Comparison of ENCODE assay signal across 1 cellular context in the genomic region with DNA sequence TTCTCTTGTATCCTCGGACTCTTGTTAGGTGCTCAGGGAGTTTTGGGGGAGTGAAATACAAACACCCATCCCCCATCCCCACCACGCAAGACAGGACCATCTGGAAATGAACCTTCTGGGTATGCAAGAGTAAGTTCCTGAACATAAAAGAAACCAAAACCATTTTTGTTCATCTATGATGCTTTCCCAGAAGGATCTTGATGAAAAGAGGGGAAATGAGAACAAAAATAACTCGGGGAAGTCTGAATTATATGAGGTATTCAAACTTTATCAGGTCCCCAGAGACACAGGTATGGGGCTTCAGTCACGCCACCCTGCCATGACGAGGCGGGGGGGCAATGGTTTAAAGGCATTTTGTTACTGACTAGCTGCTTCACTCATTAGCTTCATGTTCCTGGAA.
TF ChIP-seq lines count a peak whose summit lies in the region.

No MANE protein-coding gene starts in this region.

TF ChIP-seq in GM12878, 131 proteins besides CTCF, POLR2A, EP300 and RAD21 (continued from another document):
- no peak for TF ChIP-seq ZBTB4 (CRISPR knock-in tag; IDR thresholded peaks at IDR 0.05)
- TF ChIP-seq JUND (IDR thresholded peaks at IDR 0.05; ENCODE audit: low read depth, low read length): no peak
- TF ChIP-seq, protein P1, sequence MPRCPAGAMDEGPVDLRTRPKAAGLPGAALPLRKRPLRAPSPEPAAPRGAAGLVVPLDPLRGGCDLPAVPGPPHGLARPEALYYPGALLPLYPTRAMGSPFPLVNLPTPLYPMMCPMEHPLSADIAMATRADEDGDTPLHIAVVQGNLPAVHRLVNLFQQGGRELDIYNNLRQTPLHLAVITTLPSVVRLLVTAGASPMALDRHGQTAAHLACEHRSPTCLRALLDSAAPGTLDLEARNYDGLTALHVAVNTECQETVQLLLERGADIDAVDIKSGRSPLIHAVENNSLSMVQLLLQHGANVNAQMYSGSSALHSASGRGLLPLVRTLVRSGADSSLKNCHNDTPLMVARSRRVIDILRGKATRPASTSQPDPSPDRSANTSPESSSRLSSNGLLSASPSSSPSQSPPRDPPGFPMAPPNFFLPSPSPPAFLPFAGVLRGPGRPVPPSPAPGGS (IDR thresholded peaks at IDR 0.05; ENCODE audit: borderline replicate concordance, insufficient read depth, low read depth, low read length, poor library complexity, severe bottlenecking): peak; percentile 46
- peak; percentile 88 for TF ChIP-seq EED (IDR thresholded peaks at IDR 0.05; ENCODE audit: low read depth)
- 0 out of 2 replicates have a peak, but pooled peaks have one; percentile 11 for TF ChIP-seq TBL1XR1 (IDR thresholded peaks at IDR 0.05; ENCODE audit: low read depth, low read length)
- TF ChIP-seq ZBTB40 (IDR thresholded peaks at IDR 0.05; ENCODE audit: borderline replicate concordance): peak; percentile 53; the same call in 1 of the 2 replicates
- peak; percentile 65 for TF ChIP-seq MTA2 (IDR thresholded peaks at IDR 0.05; ENCODE audit: low read depth)
- TF ChIP-seq BHLHE40 (IDR thresholded peaks at IDR 0.05; ENCODE audit: borderline replicate concordance in 1 of 2, low read depth in 2 of 2, low read length in 1 of 2): peak; percentile 78 to 86
- TF ChIP-seq MYC (IDR thresholded peaks at IDR 0.05; ENCODE audit: insufficient read depth, insufficient read length, insufficient replicate concordance, low read length, severe bottlenecking): no peak
- TF ChIP-seq MTA3 (IDR thresholded peaks at IDR 0.05; ENCODE audit: borderline replicate concordance, low read length): 0 out of 2 replicates have a peak, but pooled peaks have one; percentile 69
- TF ChIP-seq FOXM1 (IDR thresholded peaks at IDR 0.05; ENCODE audit: low read depth, low read length): peak; percentile 95
- TF ChIP-seq, protein P2, sequence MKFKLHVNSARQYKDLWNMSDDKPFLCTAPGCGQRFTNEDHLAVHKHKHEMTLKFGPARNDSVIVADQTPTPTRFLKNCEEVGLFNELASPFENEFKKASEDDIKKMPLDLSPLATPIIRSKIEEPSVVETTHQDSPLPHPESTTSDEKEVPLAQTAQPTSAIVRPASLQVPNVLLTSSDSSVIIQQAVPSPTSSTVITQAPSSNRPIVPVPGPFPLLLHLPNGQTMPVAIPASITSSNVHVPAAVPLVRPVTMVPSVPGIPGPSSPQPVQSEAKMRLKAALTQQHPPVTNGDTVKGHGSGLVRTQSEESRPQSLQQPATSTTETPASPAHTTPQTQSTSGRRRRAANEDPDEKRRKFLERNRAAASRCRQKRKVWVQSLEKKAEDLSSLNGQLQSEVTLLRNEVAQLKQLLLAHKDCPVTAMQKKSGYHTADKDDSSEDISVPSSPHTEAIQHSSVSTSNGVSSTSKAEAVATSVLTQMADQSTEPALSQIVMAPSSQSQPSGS (IDR thresholded peaks at IDR 0.05; ENCODE audit: low read length): peak; percentile 88
- no peak for TF ChIP-seq ZNF217 (IDR thresholded peaks at IDR 0.05)
- peak; percentile 72 for TF ChIP-seq RUNX3 (IDR thresholded peaks at IDR 0.05; ENCODE audit: low read length)
- TF ChIP-seq JUNB (IDR thresholded peaks at IDR 0.05): peak; percentile 50
- peak; percentile 71; the same call in 1 of the 2 replicates for TF ChIP-seq ZBED1 (IDR thresholded peaks at IDR 0.05; ENCODE audit: borderline replicate concordance)
- TF ChIP-seq HDAC2 (IDR thresholded peaks at IDR 0.05): no peak
- TF ChIP-seq ZZZ3 (IDR thresholded peaks at IDR 0.05; ENCODE audit: control insufficient read depth, insufficient read length, low read depth): no peak
- TF ChIP-seq GABPA (IDR thresholded peaks at IDR 0.05; ENCODE audit: low read depth): 0 out of 2 replicates have a peak, but pooled peaks have one; percentile 35
- no peak for TF ChIP-seq ZNF207 (IDR thresholded peaks at IDR 0.05; ENCODE audit: borderline replicate concordance)
- peak; percentile 93 for TF ChIP-seq RELB (IDR thresholded peaks at IDR 0.05; ENCODE audit: low read depth)
TF ChIP-seq in GM12878: peak in this region for 32.
